In genomic region chr10:29974773-29975172, GRCh38 we compare ENCODE assay signal across 30 cellular contexts.
DNase-seq lines count a peak whose midpoint lies in the region; TF ChIP-seq lines count a peak whose summit lies in the region.
"Had no signal": no experiment of that assay in that cellular context is flagged by ENCODE, and none has a peak within 500 bp of the region (broad histone marks: within the 10 kb centered on the region; RNA-seq: fewer than 3 reads in every experiment).

No MANE protein-coding gene starts in this region.

- H3K9me3 ChIP-seq in HEK293 (ENCODE audit: control insufficient read depth, insufficient read depth, low read depth, low read length), result no peaks in the 10 kb centered on the region
- H3K9me3 ChIP-seq: BE2C had no signal

- H3K36me3 Mint-ChIP-seq in nephron (ENCODE audit: low read depth), result peaks cover 4% of the 10 kb centered on the region
- H3K36me3 Mint-ChIP-seq: CD14-positive monocyte; CD4-positive, alpha-beta memory T cell; CD4-positive, CD25-positive, alpha-beta regulatory T cell; CD8-positive, alpha-beta memory T cell; CD8-positive, alpha-beta T cell had no signal

- peaks cover 21% of the 10 kb centered on the region for H3K4me1 Mint-ChIP-seq in nephron
- H3K4me1 Mint-ChIP-seq: B cell; CD14-positive monocyte; CD4-positive, alpha-beta memory T cell; CD4-positive, CD25-positive, alpha-beta regulatory T cell; CD8-positive, alpha-beta memory T cell had no signal

- no peak overlapping the region for H3K4me3 ChIP-seq in HEK293 (ENCODE audit: low read depth, low read length)
- H3K4me3 ChIP-seq: A549; BLaER1; BLaER1 treated with 17β-estradiol and CSF1 and Interleukin-3, amounts not matched to agents 10 nM and 100 nM had no signal

- 0 out of 2 replicates have a peak, but pooled peaks cover 2% of the 10 kb centered on the region for H3K4me1 ChIP-seq in HEK293 (ENCODE audit: control insufficient read depth, insufficient read depth, low read length)
- H3K4me1 ChIP-seq: A549, BE2C, Caco-2 had no signal

- no peak overlapping the region for H3K27ac ChIP-seq in HEK293 (ENCODE audit: extremely low read depth, low read depth, low read length)
- H3K27ac ChIP-seq: 22Rv1; A549; BLaER1; BLaER1 treated with 17β-estradiol and CSF1 and Interleukin-3, amounts not matched to agents 10 nM and 100 nM; C4-2B had no signal

- H3K9me3 Mint-ChIP-seq in nephron, result peaks cover 9% of the 10 kb centered on the region

- H3K27me3 Mint-ChIP-seq in nephron (ENCODE audit: low read depth), result peaks cover 3% of the 10 kb centered on the region

- POLR2A ChIA-PET in HEK293 (lab: Yijun Ruan, JAX), result no interaction called here

- H3K36me3 ChIP-seq in HEK293 (ENCODE audit: control insufficient read depth in 2 of 2, insufficient read depth in 1 of 2, low read length in 2 of 2), result no peaks in the 10 kb centered on the region
- H3K36me3 ChIP-seq: BE2C; BLaER1; BLaER1 treated with 17β-estradiol and CSF1 and Interleukin-3, amounts not matched to agents 10 nM and 100 nM had no signal

- TF ChIP-seq CTCF in HEK293 (tag by site-specific recombination; IDR thresholded peaks at IDR 0.05) (no peak), nephron (IDR thresholded peaks at IDR 0.05; ENCODE audit: unreplicated experiment in 3 of 3) (no peak)

- peak overlapping the region; percentile 27 to 53 (median 46) for H3K27ac Mint-ChIP-seq in nephron
- H3K27ac Mint-ChIP-seq: B cell; CD14-positive monocyte; CD4-positive, alpha-beta T cell; CD8-positive, alpha-beta memory T cell; CD8-positive, alpha-beta T cell had no signal

- H3K4me3 Mint-ChIP-seq in nephron, result no peak overlapping the region
- H3K4me3 Mint-ChIP-seq: B cell; CD14-positive monocyte; CD4-positive, alpha-beta memory T cell; CD4-positive, alpha-beta T cell; CD4-positive, CD25-positive, alpha-beta regulatory T cell; CD8-positive, alpha-beta memory T cell; CD8-positive, alpha-beta T cell had no signal

- DNase-seq in AML-193 (lab: John Stamatoyannopoulos, UW) (no peak), DMS 273 (lab: John Stamatoyannopoulos, UW; ENCODE audit: unreplicated experiment) (no peak)
- DNase-seq: 8988T; ACHN; BE2C; C1 segment of cervical spinal cord; Caco-2; Calu3; CD4-positive, alpha-beta memory T cell; CD4-positive, alpha-beta T cell; CD4-positive, CD25-positive, alpha-beta regulatory T cell; CD8-positive, alpha-beta memory T cell; CD8-positive, alpha-beta T cell; COR-L47; DMS 273 treated with DMSO at 0.1 percent for 48 hours; DMS153; DMS53; DMS79; DMS79 treated with DMSO at 0.1 percent for 48 hours; DND-41; EL had no signal

- CTCF ChIA-PET in HEK293 (lab: Yijun Ruan, JAX), result interaction anchor here (1.5 kb wide), 1 partner anchor 24 kb away, joined by 5 read pairs; no protein-coding TSS in a partner anchor

TF ChIP-seq in HEK293, 187 proteins besides CTCF, POLR2A, EP300 and RAD21:
- TF ChIP-seq KLF8 (tag by site-specific recombination; IDR thresholded peaks at IDR 0.05) (no peak), ZNF514 (tag by site-specific recombination; IDR thresholded peaks at IDR 0.05) (no peak), SETDB1 (IDR thresholded peaks at IDR 0.05; ENCODE audit: insufficient read length, low read length) (peak; percentile 18), ZNF155 (tag by site-specific recombination; IDR thresholded peaks at IDR 0.05) (no peak), ZNF184 (tag by site-specific recombination; IDR thresholded peaks at IDR 0.05) (no peak), ZNF350 (tag by site-specific recombination; IDR thresholded peaks at IDR 0.05) (no peak), ZNF133 (tag by site-specific recombination; IDR thresholded peaks at IDR 0.05) (no peak), ZNF830 (tag by site-specific recombination; IDR thresholded peaks at IDR 0.05; ENCODE audit: low read depth) (no peak), ZNF521 (tag by site-specific recombination; IDR thresholded peaks at IDR 0.05) (no peak), HIC1 (tag by site-specific recombination; IDR thresholded peaks at IDR 0.05) (no peak), ZNF704 (tag by site-specific recombination; IDR thresholded peaks at IDR 0.05) (no peak), ZNF707 (tag by site-specific recombination; IDR thresholded peaks at IDR 0.05) (no peak), ZNF211 (tag by site-specific recombination; IDR thresholded peaks at IDR 0.05; ENCODE audit: low read depth) (peak; percentile 91), ZNF677 (tag by site-specific recombination; IDR thresholded peaks at IDR 0.05) (no peak)
TF ChIP-seq in HEK293: peak in this region for 2.
